ENCODE assay signal across 12 cellular contexts in the genomic region with DNA sequence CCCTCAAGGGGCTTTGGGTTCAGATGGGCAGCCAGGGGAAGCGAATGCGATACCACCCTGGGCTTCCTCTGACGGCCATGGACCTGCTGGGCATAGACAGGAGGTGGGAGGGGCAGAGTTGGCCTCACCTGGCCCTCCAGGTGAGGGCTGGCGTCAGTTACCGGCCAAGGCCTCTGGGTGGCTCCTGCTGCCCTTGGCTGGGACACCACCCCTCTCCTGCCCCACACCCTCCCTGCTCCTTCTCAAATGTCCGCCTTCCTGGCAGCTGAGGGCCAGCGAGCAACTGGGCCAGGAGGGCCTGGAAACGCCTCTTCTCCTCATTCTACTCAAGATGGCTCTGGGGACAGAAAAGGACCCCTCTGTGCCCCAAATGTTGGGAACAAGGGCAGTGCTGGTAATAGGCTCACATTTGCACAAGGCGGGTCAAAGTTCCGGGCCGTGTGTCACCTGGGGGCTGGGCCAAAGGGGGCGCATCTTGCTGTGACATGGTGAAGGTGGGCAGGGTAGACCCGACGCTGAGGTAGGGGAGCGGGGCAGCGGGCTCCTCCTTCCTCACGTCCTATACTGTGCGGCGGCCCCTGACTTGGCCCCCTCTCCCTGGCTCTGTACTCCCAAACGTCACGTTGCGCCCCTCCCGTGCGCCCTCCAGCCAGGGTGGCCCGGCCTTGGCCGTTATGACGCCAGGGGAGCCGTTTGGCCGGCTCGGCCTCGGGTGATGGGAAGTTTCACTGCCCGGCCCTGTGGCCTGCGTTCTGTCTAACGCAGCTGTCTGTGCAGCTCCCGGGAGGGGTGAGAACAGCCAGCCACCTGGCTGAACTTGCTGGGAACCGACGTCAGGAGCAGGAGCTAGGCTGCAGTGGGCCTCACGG. TPM values are rescaled to one million over a fixed set of nuclear protein-coding genes. Genes with fewer than 3 reads are reported as not detected.
DNase-seq lines count a peak whose midpoint lies in the region; ATAC-seq and TF ChIP-seq lines count a peak whose summit lies in the region.
"Had no signal": no experiment of that assay in that cellular context is flagged by ENCODE, and none has a peak within 500 bp of the region (broad histone marks: within the 10 kb centered on the region; RNA-seq: fewer than 3 reads in every experiment).

No MANE protein-coding gene starts in this region.

- in situ Hi-C loops in ACHN (cut with HindIII; ENCODE audit: low pct_ligation_motif_present, low pct_unique_long_range_greater_than_20kb, low sequenced_read_pairs): no loop called here

- WGBS in lung, 2 donors: 60 to 81% methylated on average over 38 of the region's 38 CpGs

- DNase-seq in LNCaP clone FGC (ENCODE audit: low read depth) (peak; percentile 71), choroid plexus epithelial cell (ENCODE audit: low read depth) (peak; percentile 50), lung (ENCODE audit: low spot score) (peak; percentile 68), 8988T (no peak), ACHN (no peak)
- DNase-seq: NCI-H774; stimulated activated CD4-positive, alpha-beta T cell treated with anti-CD3 and anti-CD28 coated beads, Interleukin-1b, Interleukin-23, amount 100 ng/mL, for 48 hours had no signal

- no peak overlapping the region for H3K4me3 ChIP-seq in LNCaP clone FGC (ENCODE audit: low read depth, low read length)
- no peak overlapping the region for H3K4me3 ChIP-seq in choroid plexus epithelial cell (ENCODE audit: low read depth, low read length)
- no peak overlapping the region for H3K4me3 ChIP-seq in lung

- H3K4me1 ChIP-seq in lung (ENCODE audit: control insufficient read depth in 2 of 2, insufficient read depth in 2 of 2, low read length in 2 of 2): peaks cover 0 to 5% of the 10 kb centered on the region in 2 donors

- H3K27ac ChIP-seq in 22Rv1: no peak overlapping the region
- no peak overlapping the region for H3K27ac ChIP-seq in lung (ENCODE audit: low read depth in 1 of 2, low read length in 1 of 2)
- H3K27ac ChIP-seq: ascending aorta had no signal

- H3K9me3 ChIP-seq in lung (ENCODE audit: control insufficient read depth in 2 of 2, insufficient read depth in 1 of 2, low read length in 1 of 2): peaks cover 0 to 3% of the 10 kb centered on the region in 2 donors
- H3K9me3 ChIP-seq: ascending aorta had no signal

- no peaks in the 10 kb centered on the region for H3K36me3 ChIP-seq in lung (ENCODE audit: control insufficient read depth in 2 of 2, insufficient read depth in 2 of 2, low read length in 2 of 2)
- H3K36me3 ChIP-seq: ascending aorta had no signal

- H3K27me3 ChIP-seq in lung (ENCODE audit: control insufficient read depth, insufficient read depth): no peaks in the 10 kb centered on the region
- H3K27me3 ChIP-seq: ascending aorta had no signal

- peak; percentile 70 for TF ChIP-seq CTCF in 22Rv1 (IDR thresholded peaks at IDR 0.05)
- TF ChIP-seq CTCF in LNCaP clone FGC (IDR thresholded peaks at IDR 0.05; ENCODE audit: control insufficient read depth, extremely low read depth, insufficient read depth): peak; percentile 72
- TF ChIP-seq CTCF in choroid plexus epithelial cell (conservative IDR thresholded peaks at IDR 0.05; ENCODE audit: low read depth, low read length): no peak
- no peak for TF ChIP-seq CTCF in lung (IDR thresholded peaks at IDR 0.05; ENCODE audit: control extremely low read depth, extremely low read depth)

- ATAC-seq in lung (ENCODE audit: insufficient read depth, low FRiP score): peak; percentile 64
- no peak for ATAC-seq in GM19328 (IDR thresholded peaks at IDR 0.05; ENCODE audit: unreplicated experiment)
- ATAC-seq in HG03095 (IDR thresholded peaks at IDR 0.05; ENCODE audit: unreplicated experiment): no peak

RNA-seq across cellular contexts. Expression of a gene that starts 18.1 kb away (rescaled TPM):
- total RNA-seq in lung: 1 to 10 TPM; 1.2 to 9.9 TPM
- polyA plus RNA-seq in lung: under 1 TPM in 1 of 2 donors, not detected in 1; 0.05 TPM
- polyA plus RNA-seq: BJ had no signal

Comparison
In these comparisons a context has a peak if more than half of its experiments do, and no peak if none do; other contexts are left out.
1. CTCF ChIP-seq: peak in 22Rv1 (single experiment) and LNCaP clone FGC (single experiment); none in choroid plexus epithelial cell (single experiment) and lung (single experiment).
2. DNase-seq: peak in LNCaP clone FGC (single experiment), choroid plexus epithelial cell (single experiment) and lung (single experiment); none in 8988T (single experiment) and ACHN (single experiment).